Comparison of ENCODE assay signal across 8 cellular contexts in the genomic region with DNA sequence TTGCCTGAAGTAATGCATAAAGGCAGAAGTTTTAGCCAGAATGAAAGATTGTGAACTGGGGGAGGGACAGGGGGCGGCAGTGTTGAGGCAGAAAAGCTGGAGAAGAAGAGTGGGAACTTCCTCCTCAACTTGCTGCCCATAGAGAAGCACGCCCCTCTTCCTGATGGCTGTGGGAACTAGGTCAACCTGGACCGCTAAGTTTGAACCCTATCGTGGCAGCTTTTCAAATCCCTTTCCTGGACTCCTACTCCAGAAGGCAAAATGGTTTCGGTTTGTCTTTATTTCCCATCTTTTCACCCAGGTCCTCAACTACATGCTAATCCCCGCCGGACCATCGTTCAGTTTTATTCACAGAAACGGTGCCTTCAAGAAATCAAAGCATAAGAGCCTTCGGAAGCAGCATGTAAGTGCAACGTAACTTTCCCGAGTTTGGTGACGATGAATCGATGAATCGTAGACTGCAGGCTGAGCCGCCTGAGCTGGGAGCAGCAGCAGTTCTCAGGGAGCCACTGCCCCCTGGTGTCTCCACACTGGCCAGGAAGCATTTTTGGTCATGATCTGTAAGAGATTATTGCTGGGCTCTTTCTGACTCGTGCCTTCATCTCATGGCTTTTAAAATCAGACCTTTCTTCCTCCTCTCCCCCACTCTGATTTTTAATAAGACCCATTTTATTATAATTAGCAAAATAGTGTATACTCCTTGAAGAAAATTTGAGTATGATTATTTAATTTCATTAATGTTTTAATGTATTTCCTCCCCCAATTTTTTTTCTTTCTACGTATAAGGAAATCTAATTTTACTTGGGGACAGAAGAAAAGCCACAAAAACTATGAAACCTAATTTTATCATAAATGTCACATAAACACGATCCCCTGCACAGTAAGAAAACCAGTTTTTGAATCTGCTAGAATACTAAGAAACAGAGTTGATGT. TPM values are rescaled to one million over a fixed set of nuclear protein-coding genes. Genes with fewer than 3 reads are reported as not detected.
A peak's percentile ranks its signal among the peaks of the same experiment; 100 is the strongest.
DNase-seq lines count a peak whose midpoint lies in the region; ATAC-seq and TF ChIP-seq lines count a peak whose summit lies in the region.

No MANE protein-coding gene starts in this region.

- no peaks in the 10 kb centered on the region for H3K4me1 ChIP-seq in parathyroid adenoma
- peaks cover 4 to 10% (median 7%) of the 10 kb centered on the region in 4 donors for H3K4me1 ChIP-seq in transverse colon

- peak overlapping the region; percentile 80 for H3K4me2 ChIP-seq in parathyroid adenoma (ENCODE audit: low read length)

- H3K4me1 Mint-ChIP-seq in activated naive CD8-positive, alpha-beta T cell treated with anti-CD3 and anti-CD28 coated beads for 36 hours = peaks cover 21% of the 10 kb centered on the region

- H3K9me3 Mint-ChIP-seq in activated naive CD8-positive, alpha-beta T cell treated with anti-CD3 and anti-CD28 coated beads for 36 hours = no peaks in the 10 kb centered on the region

- H3K4me3 ChIP-seq in GM06990 (replicated peaks; ENCODE audit: low read depth, low read length) (peak overlapping the region; percentile 72), NB4 (ENCODE audit: low read depth, low read length) (peak overlapping the region; percentile 81), parathyroid adenoma (ENCODE audit: low read depth, low read length) (peak overlapping the region; percentile 85), transverse colon (peak overlapping the region; percentile 18 to 63 (median 48))

- intact Hi-C loops in Right ventricle myocardium superior (cut with DNase I) = loop anchor here (5.0 kb wide), 1 partner anchor 223 kb away; no protein-coding TSS in a partner anchor
- intact Hi-C loops in transverse colon (cut with DNase I; ENCODE audit: low total_unique reads) = loop anchor here (5.0 to 10.0 kb wide), 2 partner anchors 135 to 228 kb away; no protein-coding TSS in a partner anchor

- H3K27me3 ChIP-seq in GM06990 (replicated peaks; ENCODE audit: control insufficient read depth, insufficient read depth, low read length) (no peaks in the 10 kb centered on the region), parathyroid adenoma (ENCODE audit: control insufficient read depth, insufficient read depth, low read length) (no peaks in the 10 kb centered on the region), transverse colon (no peaks in the 10 kb centered on the region)

- H3K36me3 Mint-ChIP-seq in activated naive CD8-positive, alpha-beta T cell treated with anti-CD3 and anti-CD28 coated beads for 36 hours = no peaks in the 10 kb centered on the region

- ATAC-seq in HG02571 (IDR thresholded peaks at IDR 0.05; ENCODE audit: unreplicated experiment) = peak; percentile 96
- ATAC-seq in Right ventricle myocardium superior (ENCODE audit: poor library complexity) = peak; percentile 100

- H3K27ac ChIP-seq in parathyroid adenoma = no peak overlapping the region
- peak overlapping the region; percentile 70 to 79 (median 78) for H3K27ac ChIP-seq in transverse colon

- H3K27me3 Mint-ChIP-seq in activated naive CD8-positive, alpha-beta T cell treated with anti-CD3 and anti-CD28 coated beads for 36 hours = no peaks in the 10 kb centered on the region

- peak; percentile 66 for DNase-seq in GM06990 (ENCODE audit: extremely low read depth, insufficient read length)
- peak; percentile 88 for DNase-seq in NB4 (ENCODE audit: low read depth)
- DNase-seq in SKM-1 (lab: John Stamatoyannopoulos, UW; ENCODE audit: unreplicated experiment) = peak; percentile 69
- peak; percentile 82 for DNase-seq in activated naive CD8-positive, alpha-beta T cell treated with anti-CD3 and anti-CD28 coated beads for 36 hours
- peak; percentile 89 for DNase-seq in Right ventricle myocardium superior
- DNase-seq in transverse colon = peak; percentile 90

- peak overlapping the region; percentile 90 for H3K4me3 Mint-ChIP-seq in activated naive CD8-positive, alpha-beta T cell treated with anti-CD3 and anti-CD28 coated beads for 36 hours

- no peaks in the 10 kb centered on the region for H3K9me3 ChIP-seq in parathyroid adenoma (ENCODE audit: control insufficient read depth, low read length)
- H3K9me3 ChIP-seq in transverse colon = no peaks in the 10 kb centered on the region

- in situ Hi-C loops in transverse colon (cut with MboI; ENCODE audit: low pct_ligation_motif_present in 1 of 4, low pct_unique_long_range_greater_than_20kb in 1 of 4, low sequenced_read_pairs in 3 of 4) = loop anchor here (10.0 to 25.0 kb wide), 5 partner anchors 135 to 375 kb away; no protein-coding TSS in a partner anchor

- TF ChIP-seq POLR2A in NB4 (IDR thresholded peaks at IDR 0.05; ENCODE audit: extremely low read depth, insufficient read length) (no peak), transverse colon (IDR thresholded peaks at IDR 0.05) (no peak)

- H3K27ac Mint-ChIP-seq in activated naive CD8-positive, alpha-beta T cell treated with anti-CD3 and anti-CD28 coated beads for 36 hours = peak overlapping the region; percentile 66

- WGBS in transverse colon (ENCODE audit: low coverage in 1 of 2), 2 donors = 9 to 20% methylated on average over 5 to 19 of the region's 19 CpGs

- H2AFZ ChIP-seq in parathyroid adenoma = peak overlapping the region; percentile 88

- no peaks in the 10 kb centered on the region for H3K36me3 ChIP-seq in GM06990 (ENCODE audit: control insufficient read depth, insufficient read depth, low read length)
- H3K36me3 ChIP-seq in parathyroid adenoma (ENCODE audit: control insufficient read depth, insufficient read depth, low read length) = no peaks in the 10 kb centered on the region
- H3K36me3 ChIP-seq in transverse colon = no peaks in the 10 kb centered on the region

- H3K9ac ChIP-seq in parathyroid adenoma = no peak overlapping the region

- TF ChIP-seq CTCF in GM06990 (IDR thresholded peaks at IDR 0.05; ENCODE audit: insufficient read depth, low read length, poor library complexity, severe bottlenecking) (peak; percentile 88), NB4 (IDR thresholded peaks at IDR 0.05; ENCODE audit: low read depth, low read length) (peak; percentile 92), parathyroid adenoma (IDR thresholded peaks at IDR 0.05) (peak; percentile 68), transverse colon (IDR thresholded peaks at IDR 0.05) (peak; percentile 85 to 93 (median 90))

- no peaks in the 10 kb centered on the region for H3K79me2 ChIP-seq in parathyroid adenoma

- TF ChIP-seq EP300 in transverse colon (IDR thresholded peaks at IDR 0.05; ENCODE audit: low read depth) = no peak

RNA-seq across cellular contexts. Expression of gene SPINK2, which starts 21.4 kb away (rescaled TPM):
- 1 to 10 TPM in 1 of 2 experiments, under 1 TPM in 1; 0.78 to 1.3 TPM for total RNA-seq in activated naive CD8-positive, alpha-beta T cell treated with anti-CD3 and anti-CD28 coated beads for 36 hours
- 1.6 TPM for total RNA-seq in Right ventricle myocardium superior
- 1 to 10 TPM in 1 of 4 donors, under 1 TPM in 1, not detected in 2; 0.68 to 2.9 TPM for total RNA-seq in transverse colon
